In the genomic region with DNA sequence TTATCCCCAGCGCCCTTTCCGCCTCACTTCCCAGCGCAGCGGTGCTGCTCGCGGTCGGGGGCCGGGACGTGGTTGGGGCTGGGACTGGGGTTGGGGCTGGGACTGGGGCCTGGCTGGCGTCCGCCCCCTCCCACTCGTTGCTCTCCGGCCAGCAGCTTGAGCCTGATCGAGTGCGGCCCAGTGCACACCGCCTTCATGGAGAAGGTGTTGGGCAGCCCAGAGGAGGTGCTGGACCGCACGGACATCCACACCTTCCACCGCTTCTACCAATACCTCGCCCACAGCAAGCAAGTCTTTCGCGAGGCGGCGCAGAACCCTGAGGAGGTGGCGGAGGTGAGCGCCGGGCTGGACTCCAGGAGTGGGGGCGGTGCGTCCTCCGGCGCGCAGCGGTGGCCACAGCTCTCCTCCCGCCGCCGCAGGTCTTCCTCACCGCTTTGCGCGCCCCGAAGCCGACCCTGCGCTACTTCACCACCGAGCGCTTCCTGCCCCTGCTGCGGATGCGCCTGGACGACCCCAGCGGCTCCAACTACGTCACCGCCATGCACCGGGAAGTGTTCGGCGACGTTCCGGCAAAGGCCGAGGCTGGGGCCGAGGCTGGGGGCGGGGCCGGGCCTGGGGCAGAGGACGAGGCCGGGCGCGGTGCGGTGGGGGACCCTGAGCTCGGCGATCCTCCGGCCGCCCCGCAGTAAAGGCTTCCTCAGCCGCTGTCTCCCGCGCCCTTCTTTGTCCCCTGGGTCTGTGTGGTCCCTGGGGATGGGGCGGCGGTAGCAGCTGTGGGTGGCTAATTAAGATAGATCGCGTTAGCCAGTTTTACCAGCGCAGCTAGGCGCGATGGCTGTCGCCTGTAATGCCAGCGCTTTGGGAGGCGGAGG, we compare ENCODE assay signal across 1 cellular context.
TF ChIP-seq lines count a peak whose summit lies in the region.

No MANE protein-coding gene starts in this region.

TF ChIP-seq in WTC11, 78 proteins besides CTCF, POLR2A, EP300 and RAD21 (continued from another document and continues in another):
- TF ChIP-seq, protein P1, sequence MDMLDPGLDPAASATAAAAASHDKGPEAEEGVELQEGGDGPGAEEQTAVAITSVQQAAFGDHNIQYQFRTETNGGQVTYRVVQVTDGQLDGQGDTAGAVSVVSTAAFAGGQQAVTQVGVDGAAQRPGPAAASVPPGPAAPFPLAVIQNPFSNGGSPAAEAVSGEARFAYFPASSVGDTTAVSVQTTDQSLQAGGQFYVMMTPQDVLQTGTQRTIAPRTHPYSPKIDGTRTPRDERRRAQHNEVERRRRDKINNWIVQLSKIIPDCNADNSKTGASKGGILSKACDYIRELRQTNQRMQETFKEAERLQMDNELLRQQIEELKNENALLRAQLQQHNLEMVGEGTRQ (CRISPR knock-in tag; IDR thresholded peaks at IDR 0.05), result peak; percentile 47; the same call in 1 of the 2 replicates
- TF ChIP-seq OVOL2 (CRISPR knock-in tag; IDR thresholded peaks at IDR 0.05; ENCODE audit: borderline replicate concordance) (no peak), ZNF416 (CRISPR knock-in tag; IDR thresholded peaks at IDR 0.05) (no peak), SP1 (CRISPR knock-in tag; conservative IDR thresholded peaks at IDR 0.05) (peak; percentile 88), RORB (CRISPR knock-in tag; IDR thresholded peaks at IDR 0.05) (no peak), ZNF423 (CRISPR knock-in tag; IDR thresholded peaks at IDR 0.05) (no peak), TP53 (CRISPR knock-in tag; IDR thresholded peaks at IDR 0.05) (no peak), JUN (CRISPR knock-in tag; IDR thresholded peaks at IDR 0.05) (0 out of 2 replicates have a peak, but pooled peaks have one; percentile 22), ZNF317 (CRISPR knock-in tag; IDR thresholded peaks at IDR 0.05; ENCODE audit: borderline replicate concordance, low read depth) (no peak), ATF1 (CRISPR knock-in tag; IDR thresholded peaks at IDR 0.05) (0 out of 2 replicates have a peak, but pooled peaks have one; percentile 21), EMX1 (CRISPR knock-in tag; IDR thresholded peaks at IDR 0.05) (no peak), ZNF232 (CRISPR knock-in tag; IDR thresholded peaks at IDR 0.05) (0 out of 2 replicates have a peak, but pooled peaks have one; percentile 52), SMAD3 (CRISPR knock-in tag; IDR thresholded peaks at IDR 0.05; ENCODE audit: borderline replicate concordance) (peak; percentile 80; the same call in 1 of the 2 replicates), PRRX2 (CRISPR knock-in tag; IDR thresholded peaks at IDR 0.05) (no peak), TEAD1 (CRISPR knock-in tag; IDR thresholded peaks at IDR 0.05) (peak; percentile 87), NR1H2 (CRISPR knock-in tag; IDR thresholded peaks at IDR 0.05) (no peak), CBFB (CRISPR knock-in tag; IDR thresholded peaks at IDR 0.05; ENCODE audit: low read depth) (peak; percentile 97), GTF2I (CRISPR knock-in tag; conservative IDR thresholded peaks at IDR 0.05) (no peak), ELF4 (CRISPR knock-in tag; IDR thresholded peaks at IDR 0.05; ENCODE audit: low read depth) (no peak), HMGA2 (CRISPR knock-in tag; IDR thresholded peaks at IDR 0.05) (no peak), ZNF671 (CRISPR knock-in tag; IDR thresholded peaks at IDR 0.05) (no peak), ETV6 (CRISPR knock-in tag; IDR thresholded peaks at IDR 0.05) (peak; percentile 93), NR3C1 (CRISPR knock-in tag; conservative IDR thresholded peaks at IDR 0.05; ENCODE audit: low read depth) (no peak), ZNF219 (CRISPR knock-in tag; IDR thresholded peaks at IDR 0.05; ENCODE audit: borderline replicate concordance) (no peak)
- TF ChIP-seq, protein P2, sequence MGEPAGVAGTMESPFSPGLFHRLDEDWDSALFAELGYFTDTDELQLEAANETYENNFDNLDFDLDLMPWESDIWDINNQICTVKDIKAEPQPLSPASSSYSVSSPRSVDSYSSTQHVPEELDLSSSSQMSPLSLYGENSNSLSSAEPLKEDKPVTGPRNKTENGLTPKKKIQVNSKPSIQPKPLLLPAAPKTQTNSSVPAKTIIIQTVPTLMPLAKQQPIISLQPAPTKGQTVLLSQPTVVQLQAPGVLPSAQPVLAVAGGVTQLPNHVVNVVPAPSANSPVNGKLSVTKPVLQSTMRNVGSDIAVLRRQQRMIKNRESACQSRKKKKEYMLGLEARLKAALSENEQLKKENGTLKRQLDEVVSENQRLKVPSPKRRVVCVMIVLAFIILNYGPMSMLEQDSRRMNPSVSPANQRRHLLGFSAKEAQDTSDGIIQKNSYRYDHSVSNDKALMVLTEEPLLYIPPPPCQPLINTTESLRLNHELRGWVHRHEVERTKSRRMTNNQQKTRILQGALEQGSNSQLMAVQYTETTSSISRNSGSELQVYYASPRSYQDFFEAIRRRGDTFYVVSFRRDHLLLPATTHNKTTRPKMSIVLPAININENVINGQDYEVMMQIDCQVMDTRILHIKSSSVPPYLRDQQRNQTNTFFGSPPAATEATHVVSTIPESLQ (CRISPR knock-in tag; IDR thresholded peaks at IDR 0.05), result no peak
- TF ChIP-seq, protein P3, sequence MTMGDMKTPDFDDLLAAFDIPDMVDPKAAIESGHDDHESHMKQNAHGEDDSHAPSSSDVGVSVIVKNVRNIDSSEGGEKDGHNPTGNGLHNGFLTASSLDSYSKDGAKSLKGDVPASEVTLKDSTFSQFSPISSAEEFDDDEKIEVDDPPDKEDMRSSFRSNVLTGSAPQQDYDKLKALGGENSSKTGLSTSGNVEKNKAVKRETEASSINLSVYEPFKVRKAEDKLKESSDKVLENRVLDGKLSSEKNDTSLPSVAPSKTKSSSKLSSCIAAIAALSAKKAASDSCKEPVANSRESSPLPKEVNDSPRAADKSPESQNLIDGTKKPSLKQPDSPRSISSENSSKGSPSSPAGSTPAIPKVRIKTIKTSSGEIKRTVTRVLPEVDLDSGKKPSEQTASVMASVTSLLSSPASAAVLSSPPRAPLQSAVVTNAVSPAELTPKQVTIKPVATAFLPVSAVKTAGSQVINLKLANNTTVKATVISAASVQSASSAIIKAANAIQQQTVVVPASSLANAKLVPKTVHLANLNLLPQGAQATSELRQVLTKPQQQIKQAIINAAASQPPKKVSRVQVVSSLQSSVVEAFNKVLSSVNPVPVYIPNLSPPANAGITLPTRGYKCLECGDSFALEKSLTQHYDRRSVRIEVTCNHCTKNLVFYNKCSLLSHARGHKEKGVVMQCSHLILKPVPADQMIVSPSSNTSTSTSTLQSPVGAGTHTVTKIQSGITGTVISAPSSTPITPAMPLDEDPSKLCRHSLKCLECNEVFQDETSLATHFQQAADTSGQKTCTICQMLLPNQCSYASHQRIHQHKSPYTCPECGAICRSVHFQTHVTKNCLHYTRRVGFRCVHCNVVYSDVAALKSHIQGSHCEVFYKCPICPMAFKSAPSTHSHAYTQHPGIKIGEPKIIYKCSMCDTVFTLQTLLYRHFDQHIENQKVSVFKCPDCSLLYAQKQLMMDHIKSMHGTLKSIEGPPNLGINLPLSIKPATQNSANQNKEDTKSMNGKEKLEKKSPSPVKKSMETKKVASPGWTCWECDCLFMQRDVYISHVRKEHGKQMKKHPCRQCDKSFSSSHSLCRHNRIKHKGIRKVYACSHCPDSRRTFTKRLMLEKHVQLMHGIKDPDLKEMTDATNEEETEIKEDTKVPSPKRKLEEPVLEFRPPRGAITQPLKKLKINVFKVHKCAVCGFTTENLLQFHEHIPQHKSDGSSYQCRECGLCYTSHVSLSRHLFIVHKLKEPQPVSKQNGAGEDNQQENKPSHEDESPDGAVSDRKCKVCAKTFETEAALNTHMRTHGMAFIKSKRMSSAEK (CRISPR knock-in tag; IDR thresholded peaks at IDR 0.05; ENCODE audit: borderline replicate concordance), result no peak
- TF ChIP-seq, protein P4, sequence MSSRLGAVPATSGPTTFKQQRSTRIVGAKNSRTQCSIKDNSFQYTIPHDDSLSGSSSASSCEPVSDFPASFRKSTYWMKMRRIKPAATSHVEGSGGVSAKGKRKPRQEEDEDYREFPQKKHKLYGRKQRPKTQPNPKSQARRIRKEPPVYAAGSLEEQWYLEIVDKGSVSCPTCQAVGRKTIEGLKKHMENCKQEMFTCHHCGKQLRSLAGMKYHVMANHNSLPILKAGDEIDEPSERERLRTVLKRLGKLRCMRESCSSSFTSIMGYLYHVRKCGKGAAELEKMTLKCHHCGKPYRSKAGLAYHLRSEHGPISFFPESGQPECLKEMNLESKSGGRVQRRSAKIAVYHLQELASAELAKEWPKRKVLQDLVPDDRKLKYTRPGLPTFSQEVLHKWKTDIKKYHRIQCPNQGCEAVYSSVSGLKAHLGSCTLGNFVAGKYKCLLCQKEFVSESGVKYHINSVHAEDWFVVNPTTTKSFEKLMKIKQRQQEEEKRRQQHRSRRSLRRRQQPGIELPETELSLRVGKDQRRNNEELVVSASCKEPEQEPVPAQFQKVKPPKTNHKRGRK (CRISPR knock-in tag; IDR thresholded peaks at IDR 0.05; ENCODE audit: borderline replicate concordance), result no peak
- TF ChIP-seq, protein P5, sequence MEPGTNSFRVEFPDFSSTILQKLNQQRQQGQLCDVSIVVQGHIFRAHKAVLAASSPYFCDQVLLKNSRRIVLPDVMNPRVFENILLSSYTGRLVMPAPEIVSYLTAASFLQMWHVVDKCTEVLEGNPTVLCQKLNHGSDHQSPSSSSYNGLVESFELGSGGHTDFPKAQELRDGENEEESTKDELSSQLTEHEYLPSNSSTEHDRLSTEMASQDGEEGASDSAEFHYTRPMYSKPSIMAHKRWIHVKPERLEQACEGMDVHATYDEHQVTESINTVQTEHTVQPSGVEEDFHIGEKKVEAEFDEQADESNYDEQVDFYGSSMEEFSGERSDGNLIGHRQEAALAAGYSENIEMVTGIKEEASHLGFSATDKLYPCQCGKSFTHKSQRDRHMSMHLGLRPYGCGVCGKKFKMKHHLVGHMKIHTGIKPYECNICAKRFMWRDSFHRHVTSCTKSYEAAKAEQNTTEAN (CRISPR knock-in tag; IDR thresholded peaks at IDR 0.05), result peak; percentile 30; the same call in 1 of the 2 replicates
- TF ChIP-seq, protein P6, sequence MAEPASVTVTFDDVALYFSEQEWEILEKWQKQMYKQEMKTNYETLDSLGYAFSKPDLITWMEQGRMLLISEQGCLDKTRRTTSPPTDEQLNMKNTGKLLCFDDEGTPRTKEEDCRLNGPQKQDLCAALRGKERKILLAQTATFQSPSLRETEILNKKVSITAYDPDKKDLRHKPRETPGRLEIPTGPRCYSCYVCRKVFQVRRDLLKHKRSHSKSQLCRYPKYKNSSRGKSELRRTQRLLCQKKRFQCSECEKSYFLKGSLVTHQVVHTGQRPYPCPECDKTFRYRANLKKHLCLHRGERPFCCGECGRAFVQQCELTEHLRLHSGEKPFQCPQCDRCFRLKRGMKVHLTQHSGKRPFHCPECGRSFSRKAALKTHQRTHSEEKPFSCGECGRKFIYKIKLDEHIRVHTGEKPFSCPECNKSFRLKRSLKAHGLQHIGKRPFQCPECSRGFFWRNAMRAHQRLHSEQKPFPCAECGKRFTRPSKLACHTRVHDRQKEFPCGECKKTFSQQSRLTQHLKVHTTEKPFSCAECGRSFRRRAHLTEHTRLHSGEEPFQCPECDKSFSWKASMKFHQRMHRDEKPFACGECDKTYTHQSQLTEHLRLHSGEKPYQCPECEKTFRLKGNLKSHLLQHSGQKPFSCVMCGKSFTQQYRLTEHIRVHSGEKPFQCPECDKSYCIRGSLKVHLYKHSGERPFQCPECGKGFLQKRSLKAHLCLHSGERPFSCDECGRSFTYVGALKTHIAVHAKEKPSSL (CRISPR knock-in tag; conservative IDR thresholded peaks at IDR 0.05), result no peak
- TF ChIP-seq, protein P7, sequence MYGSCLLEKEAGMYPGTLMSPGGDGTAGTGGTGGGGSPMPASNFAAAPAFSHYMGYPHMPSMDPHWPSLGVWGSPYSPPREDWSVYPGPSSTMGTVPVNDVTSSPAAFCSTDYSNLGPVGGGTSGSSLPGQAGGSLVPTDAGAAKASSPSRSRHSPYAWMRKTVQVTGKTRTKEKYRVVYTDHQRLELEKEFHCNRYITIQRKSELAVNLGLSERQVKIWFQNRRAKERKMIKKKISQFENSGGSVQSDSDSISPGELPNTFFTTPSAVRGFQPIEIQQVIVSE (CRISPR knock-in tag; IDR thresholded peaks at IDR 0.05; ENCODE audit: borderline replicate concordance), result no peak
- TF ChIP-seq, protein P8, sequence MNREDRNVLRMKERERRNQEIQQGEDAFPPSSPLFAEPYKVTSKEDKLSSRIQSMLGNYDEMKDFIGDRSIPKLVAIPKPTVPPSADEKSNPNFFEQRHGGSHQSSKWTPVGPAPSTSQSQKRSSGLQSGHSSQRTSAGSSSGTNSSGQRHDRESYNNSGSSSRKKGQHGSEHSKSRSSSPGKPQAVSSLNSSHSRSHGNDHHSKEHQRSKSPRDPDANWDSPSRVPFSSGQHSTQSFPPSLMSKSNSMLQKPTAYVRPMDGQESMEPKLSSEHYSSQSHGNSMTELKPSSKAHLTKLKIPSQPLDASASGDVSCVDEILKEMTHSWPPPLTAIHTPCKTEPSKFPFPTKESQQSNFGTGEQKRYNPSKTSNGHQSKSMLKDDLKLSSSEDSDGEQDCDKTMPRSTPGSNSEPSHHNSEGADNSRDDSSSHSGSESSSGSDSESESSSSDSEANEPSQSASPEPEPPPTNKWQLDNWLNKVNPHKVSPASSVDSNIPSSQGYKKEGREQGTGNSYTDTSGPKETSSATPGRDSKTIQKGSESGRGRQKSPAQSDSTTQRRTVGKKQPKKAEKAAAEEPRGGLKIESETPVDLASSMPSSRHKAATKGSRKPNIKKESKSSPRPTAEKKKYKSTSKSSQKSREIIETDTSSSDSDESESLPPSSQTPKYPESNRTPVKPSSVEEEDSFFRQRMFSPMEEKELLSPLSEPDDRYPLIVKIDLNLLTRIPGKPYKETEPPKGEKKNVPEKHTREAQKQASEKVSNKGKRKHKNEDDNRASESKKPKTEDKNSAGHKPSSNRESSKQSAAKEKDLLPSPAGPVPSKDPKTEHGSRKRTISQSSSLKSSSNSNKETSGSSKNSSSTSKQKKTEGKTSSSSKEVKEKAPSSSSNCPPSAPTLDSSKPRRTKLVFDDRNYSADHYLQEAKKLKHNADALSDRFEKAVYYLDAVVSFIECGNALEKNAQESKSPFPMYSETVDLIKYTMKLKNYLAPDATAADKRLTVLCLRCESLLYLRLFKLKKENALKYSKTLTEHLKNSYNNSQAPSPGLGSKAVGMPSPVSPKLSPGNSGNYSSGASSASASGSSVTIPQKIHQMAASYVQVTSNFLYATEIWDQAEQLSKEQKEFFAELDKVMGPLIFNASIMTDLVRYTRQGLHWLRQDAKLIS (CRISPR knock-in tag; IDR thresholded peaks at IDR 0.05; ENCODE audit: borderline replicate concordance), result peak; percentile 69; the same call in 1 of the 2 replicates
- TF ChIP-seq, protein P9, sequence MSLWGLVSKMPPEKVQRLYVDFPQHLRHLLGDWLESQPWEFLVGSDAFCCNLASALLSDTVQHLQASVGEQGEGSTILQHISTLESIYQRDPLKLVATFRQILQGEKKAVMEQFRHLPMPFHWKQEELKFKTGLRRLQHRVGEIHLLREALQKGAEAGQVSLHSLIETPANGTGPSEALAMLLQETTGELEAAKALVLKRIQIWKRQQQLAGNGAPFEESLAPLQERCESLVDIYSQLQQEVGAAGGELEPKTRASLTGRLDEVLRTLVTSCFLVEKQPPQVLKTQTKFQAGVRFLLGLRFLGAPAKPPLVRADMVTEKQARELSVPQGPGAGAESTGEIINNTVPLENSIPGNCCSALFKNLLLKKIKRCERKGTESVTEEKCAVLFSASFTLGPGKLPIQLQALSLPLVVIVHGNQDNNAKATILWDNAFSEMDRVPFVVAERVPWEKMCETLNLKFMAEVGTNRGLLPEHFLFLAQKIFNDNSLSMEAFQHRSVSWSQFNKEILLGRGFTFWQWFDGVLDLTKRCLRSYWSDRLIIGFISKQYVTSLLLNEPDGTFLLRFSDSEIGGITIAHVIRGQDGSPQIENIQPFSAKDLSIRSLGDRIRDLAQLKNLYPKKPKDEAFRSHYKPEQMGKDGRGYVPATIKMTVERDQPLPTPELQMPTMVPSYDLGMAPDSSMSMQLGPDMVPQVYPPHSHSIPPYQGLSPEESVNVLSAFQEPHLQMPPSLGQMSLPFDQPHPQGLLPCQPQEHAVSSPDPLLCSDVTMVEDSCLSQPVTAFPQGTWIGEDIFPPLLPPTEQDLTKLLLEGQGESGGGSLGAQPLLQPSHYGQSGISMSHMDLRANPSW (CRISPR knock-in tag; conservative IDR thresholded peaks at IDR 0.05; ENCODE audit: low read depth), result no peak
